ENCODE assay signal across 13 cellular contexts in genomic region chr5:133831506-133832224, GRCh38.
A peak's percentile ranks its signal among the peaks of the same experiment; 100 is the strongest.
DNase-seq lines count a peak whose midpoint lies in the region; ATAC-seq, FAIRE-seq and TF ChIP-seq lines count a peak whose summit lies in the region.
"Had no signal": no experiment of that assay in that cellular context is flagged by ENCODE, and none has a peak within 500 bp of the region (broad histone marks: within the 10 kb centered on the region; RNA-seq: fewer than 3 reads in every experiment).

No MANE protein-coding gene starts in this region.

- H4K20me1 ChIP-seq in BLaER1 treated with 17β-estradiol and CSF1 and Interleukin-3, amounts not matched to agents 10 nM and 100 nM, result no peaks in the 10 kb centered on the region

- no peak overlapping the region for H4K91ac ChIP-seq in mesenchymal stem cell (ENCODE audit: low read length)

- H3K4me3 Mint-ChIP-seq in chondrocyte (ENCODE audit: unreplicated experiment), result no peak overlapping the region
- H3K4me3 Mint-ChIP-seq in immature natural killer cell, result no peak overlapping the region

- H2AK5ac ChIP-seq in mesenchymal stem cell (ENCODE audit: low read length, severe bottlenecking), result no peak overlapping the region

- no peak for FAIRE-seq in HTR-8/SVneo (lab: Jason Lieb, UNC)
- FAIRE-seq in pancreas (lab: Jason Lieb, UNC), result no peak

- H2BK15ac ChIP-seq in mesenchymal stem cell (ENCODE audit: low read depth, poor library complexity, severe bottlenecking), result no peak overlapping the region

- H3K4me2 ChIP-seq in BLaER1 treated with 17β-estradiol and CSF1 and Interleukin-3, amounts not matched to agents 10 nM and 100 nM, result peak overlapping the region; percentile 18 to 98 (median 69)
- H3K4me2 ChIP-seq in mesenchymal stem cell (ENCODE audit: low read length, poor library complexity, severe bottlenecking), result no peak overlapping the region

- H3K4me3 ChIP-seq in BLaER1 treated with 17β-estradiol and CSF1 and Interleukin-3, amounts not matched to agents 10 nM and 100 nM, result no peak overlapping the region
- no peak overlapping the region for H3K4me3 ChIP-seq in mesenchymal stem cell (ENCODE audit: insufficient read depth in 1 of 2, low read depth in 1 of 2, low read length in 2 of 2)
- H3K4me3 ChIP-seq in pancreas, result no peak overlapping the region
- H3K4me3 ChIP-seq: psoas muscle had no signal

- H3K18ac ChIP-seq in mesenchymal stem cell (ENCODE audit: low read depth in 1 of 2, low read length in 2 of 2), result no peak overlapping the region

- H3K79me1 ChIP-seq in mesenchymal stem cell (replicated peaks; ENCODE audit: low read length, poor library complexity, severe bottlenecking), result no peaks in the 10 kb centered on the region

- no peaks in the 10 kb centered on the region; a peak in 1 of 22 replicates for H3K27me3 ChIP-seq in BLaER1 treated with 17β-estradiol and CSF1 and Interleukin-3, amounts not matched to agents 10 nM and 100 nM
- peaks cover 21 to 27% of the 10 kb centered on the region in 2 experiments for H3K27me3 ChIP-seq in mesenchymal stem cell (ENCODE audit: control insufficient read depth in 1 of 2, insufficient read depth in 1 of 2, low read length in 2 of 2)
- H3K27me3 ChIP-seq in pancreas, result no peaks in the 10 kb centered on the region

- 0 out of 22 replicates have a peak overlapping the region, but pooled peaks of 1 of the 11 experiments have one; percentile 3 for H3K9ac ChIP-seq in BLaER1 treated with 17β-estradiol and CSF1 and Interleukin-3, amounts not matched to agents 10 nM and 100 nM
- no peak overlapping the region for H3K9ac ChIP-seq in mesenchymal stem cell (ENCODE audit: low read length)

- H3K4me1 Mint-ChIP-seq in chondrocyte (ENCODE audit: low read depth) (peaks cover 14% of the 10 kb centered on the region), immature natural killer cell (peaks cover 0 to under 1% of the 10 kb centered on the region in 2 donors)

- H3K9me3 ChIP-seq in BLaER1 treated with 17β-estradiol and CSF1 and Interleukin-3, amounts not matched to agents 10 nM and 100 nM (replicated peaks in 1 of 11), result peaks cover 0 to 11% (median 7%) of the 10 kb centered on the region in 11 experiments; a peak in 9 of 22 replicates
- H3K9me3 ChIP-seq in mesenchymal stem cell (ENCODE audit: control insufficient read depth, low read length) (no peaks in the 10 kb centered on the region), pancreas (no peaks in the 10 kb centered on the region)
- H3K9me3 ChIP-seq: psoas muscle had no signal

- no peak overlapping the region for H4K8ac ChIP-seq in mesenchymal stem cell (ENCODE audit: low read length)

- peak overlapping the region; percentile 27 for H3K27ac Mint-ChIP-seq in chondrocyte (ENCODE audit: unreplicated experiment)
- H3K27ac Mint-ChIP-seq in immature natural killer cell, result no peak overlapping the region

- H3K4ac ChIP-seq in mesenchymal stem cell (ENCODE audit: low read depth in 1 of 2, low read length in 2 of 2), result no peak overlapping the region

- H3K14ac ChIP-seq in mesenchymal stem cell (ENCODE audit: low read length in 2 of 2), result no peak overlapping the region

- no peak overlapping the region for H2BK5ac ChIP-seq in mesenchymal stem cell (ENCODE audit: low read depth, low read length, poor library complexity, severe bottlenecking)

- intact Hi-C loops in pancreas (cut with DNase I), result no loop called here

- H2BK120ac ChIP-seq in mesenchymal stem cell (ENCODE audit: low read depth, low read length), result no peak overlapping the region

- H3K23ac ChIP-seq in mesenchymal stem cell (ENCODE audit: low read length in 2 of 2), result no peak overlapping the region

- no peaks in the 10 kb centered on the region for H3K36me3 ChIP-seq in BLaER1 treated with 17β-estradiol and CSF1 and Interleukin-3, amounts not matched to agents 10 nM and 100 nM
- H3K36me3 ChIP-seq in mesenchymal stem cell (ENCODE audit: control insufficient read depth in 1 of 2, insufficient read depth in 2 of 2, low read depth in 1 of 2, low read length in 2 of 2) (no peaks in the 10 kb centered on the region), pancreas (no peaks in the 10 kb centered on the region)

- no peak overlapping the region for H2AFZ ChIP-seq in mesenchymal stem cell (ENCODE audit: low read depth, low read length)

- H3K27me3 Mint-ChIP-seq in chondrocyte (ENCODE audit: low read depth), result no peaks in the 10 kb centered on the region
- H3K27me3 Mint-ChIP-seq in immature natural killer cell (ENCODE audit: low read depth in 3 of 3), result peaks cover 1 to 6% (median 3%) of the 10 kb centered on the region in 3 donors

- 50% methylated on average over 7 of the region's 11 CpGs for WGBS in mesenchymal stem cell
- 54 to 62% methylated on average over 11 of the region's 11 CpGs for WGBS in pancreas, 2 donors

- peak overlapping the region in 1 of 11 experiments; percentile 31; a peak in 1 of 22 replicates for H3K27ac ChIP-seq in BLaER1 treated with 17β-estradiol and CSF1 and Interleukin-3, amounts not matched to agents 10 nM and 100 nM
- H3K27ac ChIP-seq in mesenchymal stem cell (ENCODE audit: low read length, poor library complexity, severe bottlenecking) (no peak overlapping the region), pancreas (no peak overlapping the region)
- H3K27ac ChIP-seq: C4-2B, psoas muscle had no signal

- H3K4me1 ChIP-seq in BLaER1 treated with 17β-estradiol and CSF1 and Interleukin-3, amounts not matched to agents 10 nM and 100 nM, result peaks cover 31 to 57% (median 53%) of the 10 kb centered on the region in 10 experiments
- H3K4me1 ChIP-seq in mesenchymal stem cell (ENCODE audit: control insufficient read depth, insufficient read depth, low read depth, low read length) (peaks cover 2% of the 10 kb centered on the region), pancreas (no peaks in the 10 kb centered on the region)
- H3K4me1 ChIP-seq: psoas muscle had no signal

- no peak for ATAC-seq in pancreas
- ATAC-seq: psoas muscle had no signal

- no peak overlapping the region for H2BK12ac ChIP-seq in mesenchymal stem cell (ENCODE audit: low read length in 2 of 2)

- DNase-seq in HTR-8/SVneo (ENCODE audit: insufficient read length, low spot score) (peak; percentile 36), chondrocyte (ENCODE audit: low spot score) (no peak), mesenchymal stem cell (peak; percentile 6), pancreas (no peak), NCI-H524 treated with DMSO at 0.1 percent for 48 hours (lab: John Stamatoyannopoulos, UW) (no peak), NCI-H774 (lab: John Stamatoyannopoulos, UW) (no peak), immature natural killer cell (no peak)
- DNase-seq: NCI-H446 treated with DMSO at 0.1 percent for 48 hours; psoas muscle; SHP77 treated with DMSO at 0.1 percent for 48 hours; stimulated activated CD4-positive, alpha-beta T cell treated with anti-CD3 and anti-CD28 coated beads, Interleukin-4, amount 100 ng/mL, for 1 hour had no signal

- peaks cover 9% of the 10 kb centered on the region for H3K9me3 Mint-ChIP-seq in chondrocyte (ENCODE audit: low read depth)
- no peaks in the 10 kb centered on the region for H3K9me3 Mint-ChIP-seq in immature natural killer cell

- TF ChIP-seq CTCF in chondrocyte (IDR thresholded peaks at IDR 0.05) (no peak), pancreas (IDR thresholded peaks at IDR 0.05) (no peak)

- H3K36me3 Mint-ChIP-seq in chondrocyte (ENCODE audit: low read depth), result no peaks in the 10 kb centered on the region
- H3K36me3 Mint-ChIP-seq in immature natural killer cell, result no peaks in the 10 kb centered on the region

Comparison
In these comparisons a context has a peak if more than half of its experiments do, and no peak if none do; other contexts are left out.
1. DNase-seq: peak in HTR-8/SVneo (single experiment) and mesenchymal stem cell (single experiment); none in chondrocyte (single experiment), pancreas (0 of 6), NCI-H524 treated with DMSO at 0.1 percent for 48 hours (single experiment), NCI-H774 (single experiment) and immature natural killer cell (0 of 3).